Comparison of ENCODE assay signal across 8 cellular contexts in genomic region chr9:108142504-108143201, GRCh38.
DNase-seq lines count a peak whose midpoint lies in the region; TF ChIP-seq lines count a peak whose summit lies in the region.

No MANE protein-coding gene starts in this region.

- TF ChIP-seq CTCF in LNCaP clone FGC (IDR thresholded peaks at IDR 0.05; ENCODE audit: control insufficient read depth, extremely low read depth, insufficient read depth) (no peak), epithelial cell of esophagus (IDR thresholded peaks at IDR 0.05; ENCODE audit: insufficient read depth, low read depth, low read length, missing control alignments) (no peak)

- DNase-seq in LNCaP clone FGC (ENCODE audit: low read depth) (peak; percentile 79), epithelial cell of esophagus (ENCODE audit: low read depth) (peak; percentile 14), lung microvascular endothelial cell (ENCODE audit: low read depth in 2 of 2) (peak; percentile 72 to 87), superior temporal gyrus (ENCODE audit: extremely low spot score) (peak; percentile 73), ACHN (no peak), NCI-H128 (lab: John Stamatoyannopoulos, UW; ENCODE audit: unreplicated experiment) (no peak), NCI-H2196 (lab: John Stamatoyannopoulos, UW; ENCODE audit: unreplicated experiment) (no peak), SKM-1 (lab: John Stamatoyannopoulos, UW; ENCODE audit: unreplicated experiment) (no peak)

- no peak overlapping the region for H3K4me3 ChIP-seq in LNCaP clone FGC (ENCODE audit: low read depth, low read length)
- no peak overlapping the region for H3K4me3 ChIP-seq in epithelial cell of esophagus (ENCODE audit: low read length)

- in situ Hi-C loops in ACHN (cut with HindIII; ENCODE audit: low pct_ligation_motif_present, low pct_unique_long_range_greater_than_20kb, low sequenced_read_pairs), result no loop called here

Comparison
In these comparisons a context has a peak if more than half of its experiments do, and no peak if none do; other contexts are left out.
1. DNase-seq: peak in LNCaP clone FGC (single experiment), epithelial cell of esophagus (single experiment), lung microvascular endothelial cell (2 of 2) and superior temporal gyrus (single experiment); none in ACHN (single experiment), NCI-H128 (single experiment), NCI-H2196 (single experiment) and SKM-1 (single experiment).